Comparison of ENCODE assay signal across 9 cellular contexts in genomic region chr9:137053944-137054931, GRCh38. TPM values are rescaled to one million over a fixed set of nuclear protein-coding genes. Genes with fewer than 3 reads are reported as not detected.
DNase-seq lines count a peak whose midpoint lies in the region; ATAC-seq, FAIRE-seq and TF ChIP-seq lines count a peak whose summit lies in the region.
"Had no signal": no experiment of that assay in that cellular context is flagged by ENCODE, and none has a peak within 500 bp of the region (broad histone marks: within the 10 kb centered on the region; RNA-seq: fewer than 3 reads in every experiment).

TSS of gene ENTPD2 (minus strand) at chr9:137054061. CDS start at chr9:137053997, 64 bp downstream.

- DNase-seq in NCI-H187 (lab: John Stamatoyannopoulos, UW) (peak; percentile 16 to 29), NCI-H187 treated with DMSO at 0.1 percent for 48 hours (lab: John Stamatoyannopoulos, UW) (no peak), heart right ventricle (peak in 1 of 2 donors; percentile 40), small intestine (peak; percentile 88), SHP77 treated with DMSO at 0.1 percent for 48 hours (lab: John Stamatoyannopoulos, UW) (no peak), hepatic stellate cell (ENCODE audit: low spot score) (no peak)
- DNase-seq in activated CD4-positive, alpha-beta T cell treated with anti-CD3 and anti-CD28 coated beads for 48 hours: peak; percentile 37

- H3K27ac ChIP-seq in heart right ventricle (peak within 1 kb of the TSS in 9 of 10 donors; percentile 66 to 93 (median 85)), small intestine (ENCODE audit: low read depth in 1 of 2, low read length in 1 of 2) (peak within 1 kb of the TSS; percentile 82 to 99)

- WGBS in heart right ventricle, 2 donors: 21 to 28% methylated on average over 67 to 90 of the region's 90 CpGs
- WGBS in small intestine, 3 donors: 12 to 18% (median 16%) methylated on average over 37 to 90 of the region's 90 CpGs

- ATAC-seq in heart right ventricle: peak in 1 of 8 donors; percentile 1
- no peak for ATAC-seq in HG03520 (IDR thresholded peaks at IDR 0.05; ENCODE audit: unreplicated experiment)

- peaks cover 6 to 63% (median 42%) of the 10 kb centered on the region in 7 donors for H3K27me3 ChIP-seq in heart right ventricle
- peaks cover 0 to 14% of the 10 kb centered on the region in 2 donors for H3K27me3 ChIP-seq in small intestine (ENCODE audit: control insufficient read depth in 2 of 2, insufficient read depth in 2 of 2, low read length in 2 of 2)

- H3K36me3 ChIP-seq in heart right ventricle (no peaks in the 10 kb centered on the region), small intestine (ENCODE audit: control insufficient read depth in 2 of 2, insufficient read depth in 2 of 2, low read length in 2 of 2) (no peaks in the 10 kb centered on the region)

- TF ChIP-seq CTCF in heart right ventricle (IDR thresholded peaks at IDR 0.05): no peak

- H3K4me1 ChIP-seq in heart right ventricle: peaks cover 30 to 50% (median 41%) of the 10 kb centered on the region in 9 donors
- peaks cover 4 to 6% of the 10 kb centered on the region in 2 donors for H3K4me1 ChIP-seq in small intestine (ENCODE audit: control insufficient read depth in 2 of 2, insufficient read depth in 1 of 2, low read depth in 1 of 2, low read length in 1 of 2)

- H3K4me3 ChIP-seq in heart right ventricle (peak within 1 kb of the TSS in 9 of 10 donors; percentile 35 to 55 (median 44)), small intestine (ENCODE audit: low read depth in 1 of 2, low read length in 2 of 2) (peak within 1 kb of the TSS; percentile 20 to 66)

- no peak for FAIRE-seq in small intestine (lab: Jason Lieb, UNC)

- H3K9me3 ChIP-seq in heart right ventricle (no peaks in the 10 kb centered on the region), small intestine (ENCODE audit: control insufficient read depth, low read depth) (no peaks in the 10 kb centered on the region)

- intact Hi-C loops in heart right ventricle (cut with DNase I): no loop called here

RNA-seq across cellular contexts. Expression of gene ENTPD2, which starts in this region (rescaled TPM):
- 1 to 10 TPM in 8 of 10 donors, under 1 TPM in 2; 0.32 to 2.5 (median 1.6) TPM for total RNA-seq in heart right ventricle
- polyA plus RNA-seq in heart right ventricle (1 to 10 TPM in 1 of 2 donors, under 1 TPM in 1; 0.96 to 3.3 TPM), small intestine (10 to 100 TPM in 2 of 3 donors, 1 to 10 TPM in 1; 5.5 to 16.5 (median 11.0) TPM)
- total RNA-seq: NCI-H460 had no signal

Comparison
In these comparisons a context has a peak if more than half of its experiments do, and no peak if none do; other contexts are left out.
1. DNase-seq: peak in NCI-H187 (2 of 2), activated CD4-positive, alpha-beta T cell treated with anti-CD3 and anti-CD28 coated beads for 48 hours (single experiment) and small intestine (single experiment); none in NCI-H187 treated with DMSO at 0.1 percent for 48 hours (single experiment), SHP77 treated with DMSO at 0.1 percent for 48 hours (single experiment) and hepatic stellate cell (single experiment).